8 cellular contexts compared by ENCODE assay signal in genomic region chr7:30770936-30771858, GRCh38. TPM values are rescaled to one million over a fixed set of nuclear protein-coding genes. Genes with fewer than 3 reads are reported as not detected.
A peak's percentile ranks its signal among the peaks of the same experiment; 100 is the strongest.
DNase-seq lines count a peak whose midpoint lies in the region; ATAC-seq, FAIRE-seq and TF ChIP-seq lines count a peak whose summit lies in the region.

Gene MINDY4 (plus strand): TSS chr7:30771417. CDS start chr7:30771494, 77 bp downstream.

- no peak for TF ChIP-seq POLR2A in testis (IDR thresholded peaks at IDR 0.05)

- WGBS in testis, 2 donors: 5 to 8% methylated on average over 18 to 59 of the region's 66 CpGs

- peak within 1 kb of the TSS; percentile 65 to 83 for H3K4me3 ChIP-seq in testis

- in situ Hi-C loops in KBM-7 (cut with MboI; ENCODE audit: low pct_unique_long_range_greater_than_20kb, low sequenced_read_pairs): no loop called here

- peaks cover 11% of the 10 kb centered on the region for H3K4me1 Mint-ChIP-seq in activated naive CD8-positive, alpha-beta T cell (ENCODE audit: low read depth)
- peaks cover 3% of the 10 kb centered on the region for H3K4me1 Mint-ChIP-seq in glutamatergic neuron (ENCODE audit: low read depth, unreplicated experiment)

- no peaks in the 10 kb centered on the region for H3K27me3 Mint-ChIP-seq in activated naive CD8-positive, alpha-beta T cell
- H3K27me3 Mint-ChIP-seq in glutamatergic neuron (ENCODE audit: unreplicated experiment): peaks cover 5% of the 10 kb centered on the region

- peak; percentile 85 for DNase-seq in D721Med (ENCODE audit: insufficient read length, low spot score)
- DNase-seq in KBM-7: peak; percentile 55
- peak; percentile 78 for DNase-seq in glutamatergic neuron
- DNase-seq in omental fat pad (ENCODE audit: low spot score): no peak
- DNase-seq in testis: peak; percentile 91

- no peaks in the 10 kb centered on the region for H3K9me3 Mint-ChIP-seq in activated naive CD8-positive, alpha-beta T cell (ENCODE audit: low read depth)
- no peaks in the 10 kb centered on the region for H3K9me3 Mint-ChIP-seq in glutamatergic neuron (ENCODE audit: unreplicated experiment)

- H3K36me3 Mint-ChIP-seq in activated naive CD8-positive, alpha-beta T cell: no peaks in the 10 kb centered on the region
- H3K36me3 Mint-ChIP-seq in glutamatergic neuron (ENCODE audit: unreplicated experiment): peaks cover 4% of the 10 kb centered on the region

- H3K36me3 ChIP-seq in testis (ENCODE audit: low read depth, missing control alignments): no peaks in the 10 kb centered on the region

- intact Hi-C loops in testis (cut with DNase I; ENCODE audit: low total_unique reads): no loop called here

- ATAC-seq in GM21619 (IDR thresholded peaks at IDR 0.05; ENCODE audit: unreplicated experiment): peak; percentile 88
- peak; percentile 97 for ATAC-seq in SK-N-SH treated with all-trans-retinoic acid at 6 μM for 48 hours
- ATAC-seq in omental fat pad (ENCODE audit: low FRiP score): peak; percentile 85

- no peaks in the 10 kb centered on the region for H3K9me3 ChIP-seq in testis

- peaks cover 20% of the 10 kb centered on the region for H3K4me1 ChIP-seq in testis

- FAIRE-seq in D721Med (lab: Jason Lieb, UNC): no peak

- no peaks in the 10 kb centered on the region for H3K27me3 ChIP-seq in testis

- peak within 1 kb of the TSS; percentile 93 for H3K27ac Mint-ChIP-seq in activated naive CD8-positive, alpha-beta T cell
- peak within 1 kb of the TSS; percentile 16 for H3K27ac Mint-ChIP-seq in glutamatergic neuron (ENCODE audit: unreplicated experiment)

- TF ChIP-seq CTCF in D721Med (IDR thresholded peaks at IDR 0.05; ENCODE audit: insufficient read depth, missing control alignments) (no peak), glutamatergic neuron (IDR thresholded peaks at IDR 0.05; ENCODE audit: partially characterized antibody, unreplicated experiment) (no peak), omental fat pad (IDR thresholded peaks at IDR 0.05) (no peak), testis (IDR thresholded peaks at IDR 0.05) (no peak)

- peak within 1 kb of the TSS; percentile 49 to 80 for H3K27ac ChIP-seq in testis

- H3K4me3 Mint-ChIP-seq in activated naive CD8-positive, alpha-beta T cell: peak within 1 kb of the TSS; percentile 93
- peak within 1 kb of the TSS; percentile 87 for H3K4me3 Mint-ChIP-seq in glutamatergic neuron (ENCODE audit: unreplicated experiment)

TF ChIP-seq in SK-N-SH treated with all-trans-retinoic acid at 6 μM for 48 hours, 23 proteins besides CTCF, POLR2A, EP300 and RAD21:
- no peak for TF ChIP-seq GLIS3 (CRISPR knock-in tag; IDR thresholded peaks at IDR 0.05)
- TF ChIP-seq ESRRG (CRISPR knock-in tag; IDR thresholded peaks at IDR 0.05): 0 out of 2 replicates have a peak, but pooled peaks have one; percentile 34
TF ChIP-seq in SK-N-SH treated with all-trans-retinoic acid at 6 μM for 48 hours: peak in this region for 1.

RNA-seq across cellular contexts. Expression of gene MINDY4, which starts in this region (rescaled TPM):
- total RNA-seq in glutamatergic neuron (ENCODE audit: unreplicated experiment) (2.3 TPM), omental fat pad (10 to 100 TPM; 11.0 to 30.9 (median 18.9) TPM), testis (10 to 100 TPM; 47.6 to 51.7 TPM)
- 25.3 TPM for polyA plus RNA-seq in testis (ENCODE audit: insufficient read depth, low read depth, low replicate concordance)
